In genomic region chr9:97853844-97854695, GRCh38 we compare ENCODE assay signal across 8 cellular contexts. TPM values are rescaled to one million over a fixed set of nuclear protein-coding genes. Genes with fewer than 3 reads are reported as not detected.
DNase-seq lines count a peak whose midpoint lies in the region; ATAC-seq and TF ChIP-seq lines count a peak whose summit lies in the region.

No MANE protein-coding gene starts in this region.

- no peaks in the 10 kb centered on the region for H3K9me3 ChIP-seq in iPS-18c (ENCODE audit: control insufficient read depth, insufficient read depth, low read length)

- peak overlapping the region; percentile 44 for H3K4me3 ChIP-seq in iPS-18c (ENCODE audit: insufficient read depth, low read depth, low read length)

- TF ChIP-seq CTCF in GM13976 (IDR thresholded peaks at IDR 0.05; ENCODE audit: borderline replicate concordance, control extremely low read depth, extremely low read depth, insufficient read depth, missing control alignments), result no peak

- no peak for ATAC-seq in left colon

- in situ Hi-C loops in GM13976 (cut with MboI; ENCODE audit: low sequenced_read_pairs, unreplicated experiment), result no loop called here

- peak; percentile 61 for DNase-seq in GM13976 (ENCODE audit: low spot score)
- DNase-seq in NCI-H748 (lab: John Stamatoyannopoulos, UW; ENCODE audit: unreplicated experiment), result peak; percentile 88
- peak; percentile 80 for DNase-seq in activated effector memory CD4-positive, alpha-beta T cell treated with anti-CD3 and anti-CD28 coated beads, Interleukin-2, amount 50 U/mL, for 16 hours
- DNase-seq in stimulated activated CD4-positive, alpha-beta T cell treated with anti-CD3 and anti-CD28 coated beads, Interleukin-4, amount 100 ng/mL, for 48 hours (ENCODE audit: low read depth in 2 of 2), result peak; percentile 36 to 53
- DNase-seq in left colon, result no peak
- no peak for DNase-seq in occipital lobe (lab: John Stamatoyannopoulos, UW)
- DNase-seq in ecto neural progenitor cell (ENCODE audit: low spot score), result no peak

- intact Hi-C loops in left colon (cut with DNase I, micrococcal nuclease), result no loop called here

RNA-seq across cellular contexts. Expression of gene FOXE1, which starts 1.0 kb away (rescaled TPM):
- under 1 TPM in 1 of 2 donors, not detected in 1; 0.08 TPM for total RNA-seq in left colon
- total RNA-seq in occipital lobe, result not detected

Comparison
In these comparisons a context has a peak if more than half of its experiments do, and no peak if none do; other contexts are left out.
1. DNase-seq: peak in GM13976 (single experiment), NCI-H748 (single experiment), activated effector memory CD4-positive, alpha-beta T cell treated with anti-CD3 and anti-CD28 coated beads, Interleukin-2, amount 50 U/mL, for 16 hours (single experiment) and stimulated activated CD4-positive, alpha-beta T cell treated with anti-CD3 and anti-CD28 coated beads, Interleukin-4, amount 100 ng/mL, for 48 hours (2 of 2); none in left colon (0 of 2), occipital lobe (single experiment) and ecto neural progenitor cell (single experiment).